Comparison of ENCODE assay signal across 16 cellular contexts in genomic region chr18:10142496-10143160, GRCh38.
DNase-seq lines count a peak whose midpoint lies in the region; ATAC-seq and TF ChIP-seq lines count a peak whose summit lies in the region.
"Had no signal": no experiment of that assay in that cellular context is flagged by ENCODE, and none has a peak within 500 bp of the region (broad histone marks: within the 10 kb centered on the region; RNA-seq: fewer than 3 reads in every experiment).

No MANE protein-coding gene starts in this region.

- H3K4me1 ChIP-seq in HEK293 (ENCODE audit: control insufficient read depth, insufficient read depth, low read length) (peaks cover 9% of the 10 kb centered on the region), smooth muscle cell (ENCODE audit: low read depth) (peaks cover 27% of the 10 kb centered on the region), mucosa of descending colon (ENCODE audit: low read depth) (no peaks in the 10 kb centered on the region)

- H3K4me3 ChIP-seq in HEK293 (ENCODE audit: low read depth, low read length) (no peak overlapping the region), smooth muscle cell (no peak overlapping the region), mucosa of descending colon (no peak overlapping the region)
- H3K4me3 ChIP-seq: GM12878, lower lobe of right lung, SJSA1, spleen had no signal

- H3K79me2 ChIP-seq in smooth muscle cell (ENCODE audit: low read depth), result no peaks in the 10 kb centered on the region

- H3K27me3 ChIP-seq in smooth muscle cell (ENCODE audit: low read depth), result no peaks in the 10 kb centered on the region
- H3K27me3 ChIP-seq: SJSA1, spleen had no signal

- ATAC-seq in activated CD4-positive, CD25-positive, alpha-beta regulatory T cell treated with anti-CD3 and anti-CD28 coated beads, Interleukin-2, amount 50 U/mL, for 24 hours, result no peak
- ATAC-seq in mucosa of descending colon, result no peak
- ATAC-seq: GM12878 had no signal

- H3K9me3 ChIP-seq in HEK293 (ENCODE audit: control insufficient read depth, insufficient read depth, low read depth, low read length) (no peaks in the 10 kb centered on the region), smooth muscle cell (replicated peaks; ENCODE audit: low read depth) (no peaks in the 10 kb centered on the region), mucosa of descending colon (no peaks in the 10 kb centered on the region)
- H3K9me3 ChIP-seq: lower lobe of right lung, SJSA1, spleen had no signal

- intact Hi-C loops in mucosa of descending colon (cut with DNase I, micrococcal nuclease), result no loop called here

- TF ChIP-seq CTCF in HEK293 (tag by site-specific recombination; IDR thresholded peaks at IDR 0.05) (no peak), smooth muscle cell (IDR thresholded peaks at IDR 0.05; ENCODE audit: borderline replicate concordance, insufficient read depth, poor library complexity, severe bottlenecking) (no peak), HFFc6 (IDR thresholded peaks at IDR 0.05) (no peak), mucosa of descending colon (IDR thresholded peaks at IDR 0.05) (no peak)

- H3K36me3 ChIP-seq in HEK293 (ENCODE audit: control insufficient read depth in 2 of 2, insufficient read depth in 1 of 2, low read length in 2 of 2) (no peaks in the 10 kb centered on the region), smooth muscle cell (ENCODE audit: low read depth) (no peaks in the 10 kb centered on the region), mucosa of descending colon (ENCODE audit: low read depth) (no peaks in the 10 kb centered on the region)
- H3K36me3 ChIP-seq: lower lobe of right lung, SJSA1, spleen had no signal

- H3K27ac Mint-ChIP-seq in HFFc6, result no peak overlapping the region

- no peaks in the 10 kb centered on the region for H4K20me1 ChIP-seq in smooth muscle cell (ENCODE audit: low read depth)

- no peaks in the 10 kb centered on the region for H3K36me3 Mint-ChIP-seq in HFFc6 (ENCODE audit: low read depth)

- no peak overlapping the region for H3K9ac ChIP-seq in smooth muscle cell (ENCODE audit: low read depth)

- DNase-seq in amniotic epithelial cell (ENCODE audit: low read depth) (peak; percentile 71), iris pigment epithelial cell (ENCODE audit: low read depth) (peak; percentile 15), smooth muscle cell (lab: John Stamatoyannopoulos, UW; ENCODE audit: unreplicated experiment) (no peak), HFFc6 (no peak), mucosa of descending colon (no peak)
- no peak for DNase-seq in activated CD4-positive, alpha-beta T cell treated with anti-CD3 and anti-CD28 coated beads for 48 hours
- DNase-seq: activated CD4-positive, CD25-positive, alpha-beta regulatory T cell; COR-L47; lower lobe of right lung; NCI-H524; spleen; stimulated activated CD8-positive, alpha-beta memory T cell treated with anti-CD3 and anti-CD28 coated beads, Interleukin-4, amount 100 ng/mL, for 48 hours had no signal

- peaks cover 32% of the 10 kb centered on the region for H3F3A ChIP-seq in smooth muscle cell (ENCODE audit: low read depth)

- H3K27ac ChIP-seq in HEK293 (ENCODE audit: extremely low read depth, low read depth, low read length) (no peak overlapping the region), smooth muscle cell (ENCODE audit: low read depth) (peak overlapping the region; percentile 82)
- H3K27ac ChIP-seq: lower lobe of right lung, SJSA1 had no signal

- peaks cover 2% of the 10 kb centered on the region; the same call in 1 of the 2 replicates for H3K27me3 Mint-ChIP-seq in HFFc6 (ENCODE audit: insufficient read depth)

- CTCF ChIA-PET in HEK293 (lab: Yijun Ruan, JAX), result no interaction called here

- H3K9me3 Mint-ChIP-seq in HFFc6, result no peaks in the 10 kb centered on the region

- peaks cover 50% of the 10 kb centered on the region for H3K4me1 Mint-ChIP-seq in HFFc6 (ENCODE audit: low read depth)

- WGBS in smooth muscle cell (ENCODE audit: low lambda C conversion rate), result 48% methylated on average over 14 of the region's 14 CpGs

- H3K4me2 ChIP-seq in smooth muscle cell, result peak overlapping the region; percentile 60

- H2AFZ ChIP-seq in smooth muscle cell (ENCODE audit: low read depth), result no peak overlapping the region

- H3K4me3 Mint-ChIP-seq in HFFc6, result no peak overlapping the region

- POLR2A ChIA-PET in HEK293 (lab: Yijun Ruan, JAX), result interaction anchor here (2.4 kb wide), 1 partner anchor 20 kb away, joined by 5 read pairs; no protein-coding TSS in a partner anchor

TF ChIP-seq in HEK293, 187 proteins besides CTCF, POLR2A, EP300 and RAD21:
- TF ChIP-seq ZNF335 (tag by site-specific recombination; conservative IDR thresholded peaks at IDR 0.05), result no peak
- no peak for TF ChIP-seq ZNF433 (tag by site-specific recombination; IDR thresholded peaks at IDR 0.05; ENCODE audit: low read depth)
- peak; percentile 30; the same call in 1 of the 2 replicates for TF ChIP-seq ATF2 (tag by site-specific recombination; IDR thresholded peaks at IDR 0.05; ENCODE audit: low read depth)
- TF ChIP-seq ZNF398 (tag by site-specific recombination; IDR thresholded peaks at IDR 0.05), result 0 out of 2 replicates have a peak, but pooled peaks have one; percentile 22
- TF ChIP-seq RBAK (tag by site-specific recombination; IDR thresholded peaks at IDR 0.05), result no peak
- TF ChIP-seq ZXDB (tag by site-specific recombination; IDR thresholded peaks at IDR 0.05), result no peak

Comparison
In these comparisons a context has a peak if more than half of its experiments do, and no peak if none do; other contexts are left out.
1. DNase-seq: peak in amniotic epithelial cell (single experiment) and iris pigment epithelial cell (single experiment); none in smooth muscle cell (single experiment), HFFc6 (single experiment), mucosa of descending colon (0 of 3) and activated CD4-positive, alpha-beta T cell treated with anti-CD3 and anti-CD28 coated beads for 48 hours (single experiment).